ENCODE assay signal across 13 cellular contexts in the genomic region with DNA sequence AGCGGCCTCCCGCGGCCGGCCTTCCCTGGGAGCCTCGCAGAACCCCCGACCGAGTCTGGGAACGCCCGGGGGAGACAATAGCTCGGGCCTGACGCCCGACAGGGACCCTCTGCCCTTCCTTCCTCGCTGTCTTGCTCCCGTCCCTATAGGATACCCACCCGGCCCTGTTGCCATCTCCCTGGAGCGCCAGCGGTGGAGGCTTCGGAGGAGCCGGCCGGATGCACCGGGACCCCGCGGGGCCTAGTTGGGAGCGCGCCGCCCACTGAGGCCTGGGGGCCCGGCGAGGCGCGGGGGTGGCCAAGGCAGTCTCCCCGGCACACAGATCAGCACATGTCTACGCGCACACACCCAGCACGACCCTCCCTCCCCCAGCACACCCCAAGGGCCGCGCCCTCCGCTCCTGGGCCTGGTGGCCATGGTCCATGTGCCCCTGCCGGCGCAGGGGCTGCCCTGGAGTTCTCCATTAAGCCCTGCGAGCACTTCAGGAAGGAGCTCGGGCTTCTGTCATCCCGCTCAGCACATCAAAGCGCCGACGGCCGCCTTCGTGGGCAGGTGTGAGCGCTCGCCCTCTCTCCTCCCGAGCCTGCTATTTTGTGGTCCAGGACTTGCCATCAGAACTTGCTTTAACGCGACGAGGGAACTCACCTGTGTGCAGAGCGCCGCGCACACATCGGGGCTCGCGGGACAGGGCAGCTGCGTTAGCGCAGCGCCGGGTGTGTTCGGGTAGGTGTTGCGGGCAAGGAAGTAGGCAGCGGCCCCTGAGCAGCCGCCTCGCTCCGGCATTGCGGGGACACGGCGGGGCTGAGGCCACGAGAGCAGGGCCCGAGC. TPM values are rescaled to one million over a fixed set of nuclear protein-coding genes. Genes with fewer than 3 reads are reported as not detected.
DNase-seq lines count a peak whose midpoint lies in the region; ATAC-seq, FAIRE-seq and TF ChIP-seq lines count a peak whose summit lies in the region.
"Had no signal": no experiment of that assay in that cellular context is flagged by ENCODE, and none has a peak within 500 bp of the region (broad histone marks: within the 10 kb centered on the region; RNA-seq: fewer than 3 reads in every experiment).

No MANE protein-coding gene starts in this region.

- peaks cover 11 to 34% of the 10 kb centered on the region in 2 experiments for H3K4me1 Mint-ChIP-seq in H9

- no peak for FAIRE-seq in HepG2 (lab: Jason Lieb, UNC)

- H3K4me3 ChIP-seq in mammary epithelial cell (replicated peaks in 1 of 3; ENCODE audit: insufficient read depth in 1 of 3, low read depth in 2 of 3, low read length in 3 of 3) (peak overlapping the region in 1 of 3 experiments; percentile 24), HepG2 (replicated peaks in 1 of 3; ENCODE audit: insufficient read depth in 1 of 3, low read depth in 2 of 3, low read length in 3 of 3) (no peak overlapping the region), sigmoid colon (peak overlapping the region; percentile 57 to 68 (median 64))

- H3K27me3 Mint-ChIP-seq in H9 (ENCODE audit: low read depth) = peaks cover 94% of the 10 kb centered on the region

- CTCF ChIA-PET in mammary epithelial cell (lab: Charles Lee; ENCODE audit: low non-redundant PET) = no interaction called here
- CTCF ChIA-PET in HepG2 (lab: Yijun Ruan, JAX; ENCODE audit: low intra/inter-chr PET ratio, low total read pairs) = no interaction called here

- no peaks in the 10 kb centered on the region for H3K36me3 Mint-ChIP-seq in H9 (ENCODE audit: insufficient read depth in 1 of 3, low read depth in 3 of 3)
- H3K36me3 Mint-ChIP-seq: activated CD8-positive, alpha-beta memory T cell treated with anti-CD3 and anti-CD28 coated beads, Interleukin-2, amount 10 ng/mL, durations not matched to agents 7 days and 5 days; CD4-positive, alpha-beta memory T cell had no signal

- H3K79me1 ChIP-seq in H9 (ENCODE audit: insufficient read depth, low read depth, low read length, poor library complexity, severe bottlenecking) = no peaks in the 10 kb centered on the region

- ATAC-seq in HepG2 (no peak; the same call in 2 of the 3 replicates), HG02938 (IDR thresholded peaks at IDR 0.05; ENCODE audit: unreplicated experiment) (no peak), GM19455 (IDR thresholded peaks at IDR 0.05; ENCODE audit: unreplicated experiment) (no peak)
- ATAC-seq: activated CD8-positive, alpha-beta memory T cell treated with anti-CD3 and anti-CD28 coated beads, Interleukin-2, amount 10 ng/mL, durations not matched to agents 7 days and 5 days had no signal

- H4K5ac ChIP-seq in H9 (ENCODE audit: insufficient read length, low read depth, low read length) = no peak overlapping the region

- dilution Hi-C loops in mammary epithelial cell (cut with HindIII; ENCODE audit: low sequenced_read_pairs) = no loop called here

- no peak overlapping the region for H4K8ac ChIP-seq in H9 (replicated peaks; ENCODE audit: insufficient read length, low read depth, low read length)

- H3K4me2 ChIP-seq in H9 (ENCODE audit: insufficient read depth, insufficient read length, low read length) (peak overlapping the region; percentile 9), mammary epithelial cell (ENCODE audit: insufficient read depth, low read depth, low read length) (peak overlapping the region; percentile 65), HepG2 (ENCODE audit: low read depth, low read length) (no peak overlapping the region)

- in situ Hi-C loops in mammary epithelial cell (cut with MboI; ENCODE audit: low sequenced_read_pairs in 2 of 2) = loop anchor here in 1 of 2 donors (25.0 kb wide), 1 partner anchor 806 kb away; no protein-coding TSS in a partner anchor
- in situ Hi-C loops in HepG2 (cut with HindIII; ENCODE audit: extremely low pct_ligation_motif_present, low pct_unique_long_range_greater_than_20kb) = loop anchor here (10.0 kb wide), 1 partner anchor 798 kb away; no protein-coding TSS in a partner anchor

- H4K91ac ChIP-seq in H9 (ENCODE audit: insufficient read length, low read depth, low read length) = no peak overlapping the region

- H3K4me1 ChIP-seq in H9 (ENCODE audit: insufficient read depth, low read length) (no peaks in the 10 kb centered on the region), mammary epithelial cell (ENCODE audit: insufficient read depth, low read length) (peaks cover 15% of the 10 kb centered on the region), HepG2 (ENCODE audit: insufficient read depth, low read length) (peaks cover 10% of the 10 kb centered on the region; the same call in 1 of the 2 replicates), sigmoid colon (peaks cover 0 to 46% (median 37%) of the 10 kb centered on the region in 4 donors)

- H3K4ac ChIP-seq in H9 (ENCODE audit: low read depth, low read length) = no peak overlapping the region

- H3K14ac ChIP-seq in H9 (ENCODE audit: insufficient read depth, low read length) = no peak overlapping the region

- no CpG with 5 or more reads among the region's 74 CpGs for WGBS in H9 (ENCODE audit: extremely low coverage, insufficient read length, low lambda C conversion rate)
- WGBS in mammary epithelial cell (ENCODE audit: low coverage, missing lambda C conversion rate) = 10% methylated on average over 17 of the region's 74 CpGs
- WGBS in HepG2 (ENCODE audit: low lambda C conversion rate) = 41% methylated on average over 29 of the region's 74 CpGs
- 8 to 10% methylated on average over 74 of the region's 74 CpGs for WGBS in sigmoid colon, 2 donors

- H3K27me3 ChIP-seq in H9 (ENCODE audit: insufficient read depth, low read length) (peaks cover 78% of the 10 kb centered on the region), mammary epithelial cell (ENCODE audit: insufficient read depth, low read length) (peaks cover 52% of the 10 kb centered on the region), HepG2 (ENCODE audit: control insufficient read depth in 1 of 2, insufficient read depth in 2 of 2, low read length in 2 of 2) (peaks cover 46 to 90% of the 10 kb centered on the region in 2 experiments), sigmoid colon (peaks cover 5 to 82% (median 29%) of the 10 kb centered on the region in 3 donors)

- H3K27ac ChIP-seq in H9 (ENCODE audit: insufficient read length, low read depth, low read length) (no peak overlapping the region), mammary epithelial cell (ENCODE audit: insufficient read depth, low read depth, low read length) (no peak overlapping the region), HepG2 (ENCODE audit: extremely low read length, insufficient read depth, low read length) (no peak overlapping the region), sigmoid colon (peak overlapping the region; percentile 84 to 96 (median 89))
- H3K27ac ChIP-seq: right atrium auricular region had no signal

- no peak overlapping the region for H3K56ac ChIP-seq in H9 (ENCODE audit: insufficient read length, low read depth, low read length)

- BruUV-seq in mammary epithelial cell (replicated peaks; lab: Mats Ljungman, UMichigan) (no TSS peak), HepG2 (replicated peaks; lab: Mats Ljungman, UMichigan) (no TSS peak)

- no peaks in the 10 kb centered on the region for H3K36me3 ChIP-seq in mammary epithelial cell (ENCODE audit: insufficient read depth, low read length)
- H3K36me3 ChIP-seq in HepG2 (replicated peaks in 1 of 2; ENCODE audit: control insufficient read depth in 1 of 2, insufficient read depth in 2 of 2, low read length in 2 of 2) = no peaks in the 10 kb centered on the region
- H3K36me3 ChIP-seq in sigmoid colon = no peaks in the 10 kb centered on the region
- H3K36me3 ChIP-seq: right atrium auricular region had no signal

- no peak overlapping the region for H2BK5ac ChIP-seq in H9 (ENCODE audit: insufficient read length, low read length)

- TF ChIP-seq CTCF in H9 (conservative IDR thresholded peaks at IDR 0.05) = no peak
- no peak for TF ChIP-seq CTCF in mammary epithelial cell (conservative IDR thresholded peaks at IDR 0.05 in 1 of 2, IDR thresholded peaks at IDR 0.05 in 1 of 2; ENCODE audit: extremely low read depth in 1 of 2, insufficient read depth in 1 of 2, low read depth in 1 of 2, low read length in 2 of 2)
- no peak for TF ChIP-seq CTCF in HepG2 (CRISPR knock-in tag; IDR thresholded peaks at IDR 0.05)
- TF ChIP-seq CTCF in sigmoid colon (IDR thresholded peaks at IDR 0.05) = no peak

- H3K9me3 Mint-ChIP-seq in H9 = peaks cover 2 to 19% of the 10 kb centered on the region in 2 experiments; a peak in 3 of 5 replicates
- H3K9me3 Mint-ChIP-seq: CD4-positive, alpha-beta memory T cell had no signal

- no peak overlapping the region for H3K23ac ChIP-seq in H9 (ENCODE audit: insufficient read length, low read depth, low read length)

- no peak overlapping the region for H3K9ac ChIP-seq in H9 (ENCODE audit: extremely low read depth, insufficient read length, low read length)
- H3K9ac ChIP-seq in mammary epithelial cell (ENCODE audit: insufficient read depth, low read length) = no peak overlapping the region
- H3K9ac ChIP-seq in HepG2 (ENCODE audit: insufficient read depth, low read depth, low read length) = no peak overlapping the region

- no peak overlapping the region for H2BK20ac ChIP-seq in H9 (ENCODE audit: low read depth, low read length, poor library complexity, severe bottlenecking)

- no peak overlapping the region for H2BK120ac ChIP-seq in H9 (ENCODE audit: low read depth, low read length, poor library complexity, severe bottlenecking)

- no peak overlapping the region for H3K18ac ChIP-seq in H9 (ENCODE audit: insufficient read length, low read depth, low read length)

- H3K23me2 ChIP-seq in H9 (ENCODE audit: insufficient read length, low read depth, low read length, poor library complexity, severe bottlenecking) = peaks cover 3% of the 10 kb centered on the region

- no peak overlapping the region for H2AK5ac ChIP-seq in H9 (ENCODE audit: insufficient read length, low read length)

- H3K27ac Mint-ChIP-seq in H9 = no peak overlapping the region
- H3K27ac Mint-ChIP-seq: activated CD8-positive, alpha-beta memory T cell treated with anti-CD3 and anti-CD28 coated beads, Interleukin-2, amount 10 ng/mL, durations not matched to agents 7 days and 5 days; CD4-positive, alpha-beta memory T cell had no signal

- TF ChIP-seq POLR2A in HepG2 (IDR thresholded peaks at IDR 0.05; ENCODE audit: insufficient read depth in 1 of 2, low read depth in 2 of 2, low read length in 2 of 2) (no peak), sigmoid colon (IDR thresholded peaks at IDR 0.05) (no peak)

- no peak overlapping the region for H2BK12ac ChIP-seq in H9 (ENCODE audit: insufficient read length, low read depth, low read length)

- H3K79me2 ChIP-seq in H9 (ENCODE audit: insufficient read depth, low read length) (no peaks in the 10 kb centered on the region), mammary epithelial cell (ENCODE audit: insufficient read depth, low read length) (no peaks in the 10 kb centered on the region), HepG2 (ENCODE audit: insufficient read depth, low read length) (no peaks in the 10 kb centered on the region)

- TF ChIP-seq EP300 in HepG2 (IDR thresholded peaks at IDR 0.05; ENCODE audit: low read depth in 2 of 2, low read length in 2 of 2) = no peak
- no peak for TF ChIP-seq EP300 in HepG2 (CRISPR knock-in tag; IDR thresholded peaks at IDR 0.05; ENCODE audit: borderline replicate concordance)
- no peak for TF ChIP-seq EP300 in sigmoid colon (IDR thresholded peaks at IDR 0.05)

- no peak for TF ChIP-seq RAD21 in HepG2 (CRISPR knock-in tag; IDR thresholded peaks at IDR 0.05)

- peak overlapping the region in 1 of 2 experiments; percentile 42; a peak in 1 of 5 replicates for H3K4me3 Mint-ChIP-seq in H9
- H3K4me3 Mint-ChIP-seq: activated CD8-positive, alpha-beta memory T cell treated with anti-CD3 and anti-CD28 coated beads, Interleukin-2, amount 10 ng/mL, durations not matched to agents 7 days and 5 days had no signal

- H4K20me1 ChIP-seq in H9 (ENCODE audit: control insufficient read depth, insufficient read depth, insufficient read length) (no peaks in the 10 kb centered on the region), mammary epithelial cell (ENCODE audit: insufficient read depth, low read length) (peaks cover 3% of the 10 kb centered on the region), HepG2 (ENCODE audit: insufficient read depth, low read length) (peaks cover 4% of the 10 kb centered on the region)

- no peak overlapping the region for H3T11ph ChIP-seq in H9 (ENCODE audit: low read length)

- H2AFZ ChIP-seq in H9 (ENCODE audit: low read length) (no peak overlapping the region), mammary epithelial cell (ENCODE audit: low read depth, low read length) (peak overlapping the region; percentile 36), HepG2 (ENCODE audit: low read length) (no peak overlapping the region)

- POLR2A ChIA-PET in HepG2 (lab: Yijun Ruan, JAX) = no interaction called here

- intact Hi-C loops in mammary epithelial cell (cut with micrococcal nuclease) (loop anchor here (10.0 kb wide), 1 partner anchor 1098 kb away; the partner anchor contains the start of gene DUSP22), HepG2 (cut with micrococcal nuclease; ENCODE audit: unreplicated experiment) (no loop called here), sigmoid colon (cut with DNase I) (no loop called here)

- DNase-seq in H9 (peak; percentile 60), mammary epithelial cell (no peak), HepG2 (ENCODE audit: low spot score) (no peak), sigmoid colon (no peak), NCI-H82 (lab: John Stamatoyannopoulos, UW) (no peak), NCI-H146 treated with DMSO at 0.1 percent for 48 hours (lab: John Stamatoyannopoulos, UW; ENCODE audit: unreplicated experiment) (no peak)
- DNase-seq: activated CD8-positive, alpha-beta memory T cell treated with anti-CD3 and anti-CD28 coated beads, Interleukin-2, amount 10 ng/mL, durations not matched to agents 7 days and 5 days; anterior cingulate cortex; CD4-positive, alpha-beta memory T cell; NCI-H226 had no signal

- no peaks in the 10 kb centered on the region for H3K9me3 ChIP-seq in H9 (ENCODE audit: control insufficient read depth, low read depth, low read length)
- no peaks in the 10 kb centered on the region for H3K9me3 ChIP-seq in mammary epithelial cell (replicated peaks; ENCODE audit: insufficient read depth, low read length)
- H3K9me3 ChIP-seq in HepG2 (ENCODE audit: low read length) = no peaks in the 10 kb centered on the region
- H3K9me3 ChIP-seq in sigmoid colon = no peaks in the 10 kb centered on the region
- H3K9me3 ChIP-seq: right atrium auricular region had no signal

- H2BK15ac ChIP-seq in H9 (ENCODE audit: low read depth, low read length) = no peak overlapping the region

RNA-seq across cellular contexts. Expression of gene FOXF2, which starts 3.7 kb away (rescaled TPM):
- total RNA-seq in H9 (2021) = not detected in 2 replicates
- total RNA-seq in mammary epithelial cell = not detected
- 0.15 TPM for polyA plus RNA-seq in mammary epithelial cell
- not detected for polyA minus RNA-seq in mammary epithelial cell
- not detected in 2 replicates for total RNA-seq in HepG2 (2016; rRNA removed; fragmentation: Illumina TruSeq; extraction: Trizol)
- total RNA-seq in HepG2 (2016; cell fraction: cytosol; rRNA removed; fragmentation: Illumina TruSeq; extraction: Trizol; ENCODE audit: low read depth) = not detected in 2 replicates
- total RNA-seq in HepG2 (2016; cell fraction: insoluble cytoplasmic fraction; rRNA removed; fragmentation: Illumina TruSeq; extraction: Trizol) = not detected in 2 replicates
- total RNA-seq in HepG2 (2016; cell fraction: membrane; rRNA removed; fragmentation: Illumina TruSeq; extraction: Trizol) = not detected in 2 replicates
- total RNA-seq in HepG2 (2016; cell fraction: nucleus; rRNA removed; fragmentation: Illumina TruSeq; extraction: Trizol) = not detected in 2 replicates
- not detected in 2 replicates for polyA plus RNA-seq in HepG2 (2011; rRNA removed)
- 0.03 TPM in 2 replicates for polyA plus RNA-seq in HepG2 (2011; cell fraction: cytosol; rRNA removed)
- not detected in 2 replicates for polyA plus RNA-seq in HepG2 (2011; cell fraction: nucleus; rRNA removed)
- polyA plus RNA-seq in HepG2 (2012) = not detected in 2 replicates
- not detected in 2 replicates for polyA plus RNA-seq in HepG2 (2016; cell fraction: cytosol; fragmentation: Illumina TruSeq; extraction: Trizol; ENCODE audit: low read depth)
- polyA plus RNA-seq in HepG2 (2016; cell fraction: insoluble cytoplasmic fraction; fragmentation: Illumina TruSeq; extraction: Trizol; ENCODE audit: low read depth) = not detected in 2 replicates
- not detected in 2 replicates for polyA plus RNA-seq in HepG2 (2016; cell fraction: membrane; fragmentation: Illumina TruSeq; extraction: Trizol; ENCODE audit: low read depth)
- polyA plus RNA-seq in HepG2 (2016; cell fraction: nucleus; fragmentation: Illumina TruSeq; extraction: Trizol; ENCODE audit: insufficient read depth, low read depth) = not detected in 2 replicates
- 33.4 TPM in 1 of 2 replicates, not detected in the other for polyA minus RNA-seq in HepG2 (2011; rRNA and poly(A)+ RNA removed; ENCODE audit: low replicate concordance)
- polyA minus RNA-seq in HepG2 (2011; cell fraction: cytosol; rRNA and poly(A)+ RNA removed) = 0.26 and 0.30 TPM in 2 replicates
- 0.13 TPM in 1 of 2 replicates, not detected in the other for polyA minus RNA-seq in HepG2 (2011; cell fraction: nucleus; rRNA and poly(A)+ RNA removed)
- total RNA-seq in sigmoid colon = 10 to 100 TPM; 18.2 to 37.8 (median 27.3) TPM
- 1 to 10 TPM; 3.5 to 6.7 (median 4.8) TPM for polyA plus RNA-seq in sigmoid colon
- total RNA-seq: activated CD8-positive, alpha-beta memory T cell treated with anti-CD3 and anti-CD28 coated beads, Interleukin-2, amount 10 ng/mL, durations not matched to agents 7 days and 5 days; CD4-positive, alpha-beta memory T cell had no signal
- polyA plus RNA-seq: CD4-positive, alpha-beta memory T cell had no signal

Comparison
In these comparisons a context has a peak if more than half of its experiments do, and no peak if none do; other contexts are left out.
1. H3K27ac ChIP-seq: peak in sigmoid colon (4 of 4); none in H9 (single experiment), mammary epithelial cell (single experiment) and HepG2 (single experiment).
2. H3K4me3 ChIP-seq: peak in sigmoid colon (4 of 4); none in HepG2 (0 of 3).
3. RNA of gene FOXF2, which starts 3.7 kb away (total RNA-seq): 18.2 to 37.8 TPM in sigmoid colon; not detected in mammary epithelial cell, not detected in H9 and not detected in HepG2; every median in the first group is over 10 times any median in the second.